ENCODE assay signal across 14 cellular contexts in genomic region chr13:59413121-59413520, GRCh38.
DNase-seq lines count a peak whose midpoint lies in the region; ATAC-seq, FAIRE-seq and TF ChIP-seq lines count a peak whose summit lies in the region.
"Had no signal": no experiment of that assay in that cellular context is flagged by ENCODE, and none has a peak within 500 bp of the region (broad histone marks: within the 10 kb centered on the region; RNA-seq: fewer than 3 reads in every experiment).

No MANE protein-coding gene starts in this region.

- H3F3A ChIP-seq in GM23248 (ENCODE audit: insufficient read depth): no peaks in the 10 kb centered on the region

- H2AFZ ChIP-seq in OCI-LY3 (ENCODE audit: low read depth, low read length) (no peak overlapping the region), GM23248 (no peak overlapping the region)

- H3K9ac ChIP-seq in OCI-LY3 (ENCODE audit: low read length) (no peak overlapping the region), GM23248 (no peak overlapping the region), kidney (ENCODE audit: low read length in 2 of 2) (no peak overlapping the region)

- H3K4me3 ChIP-seq in cardiac muscle cell (no peak overlapping the region), OCI-LY3 (ENCODE audit: low read length) (peak overlapping the region; percentile 5; the same call in 1 of the 2 replicates), GM23248 (no peak overlapping the region), kidney (ENCODE audit: low read length in 2 of 2) (no peak overlapping the region)
- H3K4me3 ChIP-seq: testis had no signal

- no peak for ATAC-seq in left cardiac atrium
- peak; percentile 95 for ATAC-seq in HG03060 (IDR thresholded peaks at IDR 0.05; ENCODE audit: low read depth, unreplicated experiment)
- ATAC-seq: esophagus mucosa had no signal

- H4K20me1 ChIP-seq in OCI-LY3 (ENCODE audit: insufficient read depth, low read length) (no peaks in the 10 kb centered on the region), GM23248 (ENCODE audit: insufficient read depth) (no peaks in the 10 kb centered on the region)

- in situ Hi-C loops in GM23248 (cut with MboI): no loop called here

- H3K9me2 ChIP-seq in GM23248 (ENCODE audit: insufficient read depth): no peaks in the 10 kb centered on the region

- no peaks in the 10 kb centered on the region for H3K9me3 ChIP-seq in cardiac muscle cell (ENCODE audit: low read depth)
- no peaks in the 10 kb centered on the region; the same call in 1 of the 2 replicates for H3K9me3 ChIP-seq in OCI-LY3 (ENCODE audit: insufficient read depth, low read length)
- no peaks in the 10 kb centered on the region for H3K9me3 ChIP-seq in GM23248 (ENCODE audit: low read depth)
- no peaks in the 10 kb centered on the region for H3K9me3 ChIP-seq in kidney (ENCODE audit: control insufficient read depth in 1 of 2, low read length in 2 of 2)
- H3K9me3 ChIP-seq: testis had no signal

- H3K4me1 ChIP-seq in cardiac muscle cell (ENCODE audit: low read depth) (peaks cover 45% of the 10 kb centered on the region), OCI-LY3 (ENCODE audit: low read length) (peaks cover 40% of the 10 kb centered on the region), GM23248 (ENCODE audit: insufficient read depth) (no peaks in the 10 kb centered on the region), kidney (ENCODE audit: control insufficient read depth in 1 of 2, insufficient read depth in 1 of 2, low read depth in 1 of 2, low read length in 2 of 2) (peaks cover 0 to 5% of the 10 kb centered on the region in 2 donors)
- H3K4me1 ChIP-seq: testis had no signal

- TF ChIP-seq CTCF in cardiac muscle cell (IDR thresholded peaks at IDR 0.05; ENCODE audit: low read depth, low read length) (no peak), OCI-LY3 (IDR thresholded peaks at IDR 0.05; ENCODE audit: low read depth, low read length) (no peak), kidney (IDR thresholded peaks at IDR 0.05; ENCODE audit: borderline replicate concordance, extremely low read depth, insufficient read depth) (no peak)

- H3K27me3 ChIP-seq in cardiac muscle cell (no peaks in the 10 kb centered on the region), OCI-LY3 (ENCODE audit: low read depth, low read length) (peaks cover 7% of the 10 kb centered on the region; the same call in 1 of the 2 replicates), GM23248 (replicated peaks; ENCODE audit: insufficient read depth) (no peaks in the 10 kb centered on the region)
- H3K27me3 ChIP-seq: testis had no signal

- no peak for FAIRE-seq in kidney (lab: Jason Lieb, UNC)
- FAIRE-seq: keratinocyte had no signal

- DNase-seq in cardiac muscle cell (ENCODE audit: low read depth in 1 of 2, low spot score in 1 of 2) (peak in 1 of 2 donors; percentile 32), left cardiac atrium (no peak), GM23248 (no peak), SK-N-DZ (ENCODE audit: low spot score) (no peak), kidney (no peak)
- no peak for DNase-seq in stimulated activated CD4-positive, alpha-beta T cell treated with anti-CD3 and anti-CD28 coated beads, Interleukin-4, amount 100 ng/mL, for 1 hour
- DNase-seq: GOT3, NCI-H446, testis had no signal

- H3K36me3 ChIP-seq in cardiac muscle cell (no peaks in the 10 kb centered on the region), OCI-LY3 (replicated peaks; ENCODE audit: low read depth, low read length) (peaks cover 2% of the 10 kb centered on the region), GM23248 (ENCODE audit: low read depth) (no peaks in the 10 kb centered on the region), kidney (ENCODE audit: control insufficient read depth in 1 of 2, insufficient read depth in 2 of 2, low read length in 2 of 2) (no peaks in the 10 kb centered on the region)

- intact Hi-C loops in left cardiac atrium (cut with DNase I): no loop called here
- intact Hi-C loops in kidney (cut with DNase I): no loop called here

- H3K4me2 ChIP-seq in OCI-LY3 (ENCODE audit: low read length) (peak overlapping the region; percentile 54), GM23248 (ENCODE audit: unreplicated experiment) (no peak overlapping the region)

- H3K27ac ChIP-seq in cardiac muscle cell (peak overlapping the region; percentile 79), OCI-LY3 (ENCODE audit: low read length) (no peak overlapping the region), GM23248 (no peak overlapping the region), kidney (ENCODE audit: low read depth in 2 of 2, low read length in 2 of 2) (no peak overlapping the region)
- H3K27ac ChIP-seq: 22Rv1, testis had no signal

- H3K79me2 ChIP-seq in OCI-LY3 (ENCODE audit: low read length) (no peaks in the 10 kb centered on the region), GM23248 (ENCODE audit: insufficient read depth) (no peaks in the 10 kb centered on the region)
